8 cellular contexts compared by ENCODE assay signal in the genomic region with DNA sequence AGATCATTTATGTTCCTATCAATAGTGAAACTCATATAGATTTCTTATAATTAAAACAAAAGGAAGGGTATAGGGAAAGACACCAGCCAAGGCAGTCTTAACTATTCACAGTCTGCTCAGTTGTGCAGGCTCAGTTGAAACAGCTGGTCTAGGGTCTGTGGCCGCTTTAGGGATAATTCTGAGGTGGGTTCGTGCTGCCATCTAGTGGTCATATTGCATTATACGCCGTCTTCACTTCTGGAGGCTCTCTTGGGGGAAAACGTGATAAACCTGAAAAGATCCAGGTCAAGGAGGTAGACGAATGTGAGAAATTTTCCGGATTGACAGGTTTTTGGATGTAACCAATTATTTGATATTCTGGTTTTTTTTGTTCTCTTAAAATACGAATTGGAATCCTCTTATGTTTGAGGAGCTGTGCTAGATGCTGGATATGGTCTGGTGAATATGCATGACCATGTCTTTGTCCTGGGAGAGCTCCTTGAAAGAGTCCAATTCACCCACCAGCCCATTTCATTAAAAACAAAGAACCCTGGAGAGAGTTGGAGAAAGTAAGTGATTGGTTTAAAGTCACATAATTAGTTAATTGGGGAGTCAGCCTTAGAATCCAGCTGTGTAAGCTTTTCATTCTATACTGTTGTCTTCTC.
A peak's percentile ranks its signal among the peaks of the same experiment; 100 is the strongest.
DNase-seq lines count a peak whose midpoint lies in the region; ATAC-seq and TF ChIP-seq lines count a peak whose summit lies in the region.

No MANE protein-coding gene starts in this region.

- no peaks in the 10 kb centered on the region for H3K27me3 ChIP-seq in brain microvascular endothelial cell (replicated peaks)

- in situ Hi-C loops in GM13977 (cut with MboI; ENCODE audit: low pct_unique_long_range_greater_than_20kb, low sequenced_read_pairs, unreplicated experiment): loop anchor here (25.0 kb wide), 1 partner anchor 484 kb away; a partner anchor contains a TSS
- in situ Hi-C loops in brain microvascular endothelial cell (cut with HindIII; ENCODE audit: low pct_ligation_motif_present, low sequenced_read_pairs): no loop called here

- H3K27ac ChIP-seq in 22Rv1 (no peak overlapping the region), brain microvascular endothelial cell (no peak overlapping the region)

- no peak overlapping the region for H3K4me3 ChIP-seq in brain microvascular endothelial cell (ENCODE audit: low read depth, low read length)

- DNase-seq in GM13977 (ENCODE audit: low spot score) (peak; percentile 51), NCI-H1694 (lab: John Stamatoyannopoulos, UW) (peak; percentile 84), UCSD-AML1 (lab: John Stamatoyannopoulos, UW; ENCODE audit: unreplicated experiment) (peak; percentile 15), brain microvascular endothelial cell (peak; percentile 38), iPS-NIHi7 (ENCODE audit: extremely low spot score) (peak; percentile 77)
- peak; percentile 17 to 25 for DNase-seq in stimulated activated CD4-positive, alpha-beta T cell treated with anti-CD3 and anti-CD28 coated beads, Interleukin-1b, Interleukin-23, amount 100 ng/mL, for 1 hour (ENCODE audit: low read depth in 2 of 2)

- no peaks in the 10 kb centered on the region for H3K36me3 ChIP-seq in brain microvascular endothelial cell (replicated peaks)

- TF ChIP-seq CTCF in 22Rv1 (IDR thresholded peaks at IDR 0.05) (peak; percentile 89), GM13977 (IDR thresholded peaks at IDR 0.05; ENCODE audit: extremely low read depth, insufficient read depth, missing control alignments) (peak; percentile 66), brain microvascular endothelial cell (IDR thresholded peaks at IDR 0.05; ENCODE audit: low read depth, low read length, missing control alignments) (peak; percentile 81)

- ATAC-seq in HG02884 (IDR thresholded peaks at IDR 0.05; ENCODE audit: unreplicated experiment): peak; percentile 94

Comparison
In these comparisons a context has a peak if more than half of its experiments do, and no peak if none do; other contexts are left out.
1. DNase-seq: peak in every context shown above with its lines; median percentile 84 in NCI-H1694; 77 in iPS-NIHi7; 51 in GM13977; 38 in brain microvascular endothelial cell; 21 in stimulated activated CD4-positive, alpha-beta T cell treated with anti-CD3 and anti-CD28 coated beads, Interleukin-1b, Interleukin-23, amount 100 ng/mL, for 1 hour; 15 in UCSD-AML1.